28 cellular contexts compared by ENCODE assay signal in the genomic region with DNA sequence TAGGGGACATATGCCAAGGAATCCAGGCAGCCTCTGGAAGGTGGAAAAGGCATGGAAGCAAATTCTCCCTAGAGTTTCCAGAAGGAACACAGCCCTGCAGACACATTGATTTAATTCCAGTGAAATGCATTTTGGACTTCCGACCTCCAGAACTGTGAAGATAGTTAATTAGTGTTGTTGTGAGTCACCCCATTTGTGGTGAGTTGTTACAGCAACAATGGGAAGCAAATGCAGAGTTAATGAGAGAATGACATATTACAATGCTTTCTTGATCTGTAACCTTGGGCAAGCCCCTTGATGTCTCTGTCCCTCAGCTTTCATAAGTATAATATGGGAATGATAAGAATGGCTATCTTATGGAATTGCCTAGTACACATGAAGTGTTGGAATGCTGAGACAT.
"Had no signal": no experiment of that assay in that cellular context is flagged by ENCODE, and none has a peak within 500 bp of the region (broad histone marks: within the 10 kb centered on the region; RNA-seq: fewer than 3 reads in every experiment).

No MANE protein-coding gene starts in this region.

- H3K4me3 Mint-ChIP-seq: effector memory CD8-positive, alpha-beta T cell; endodermal cell; immature natural killer cell; mesothelial cell of epicardium; naive B cell; naive thymus-derived CD8-positive, alpha-beta T cell had no signal

- H3K4me2 ChIP-seq: hepatocyte had no signal

- ATAC-seq: effector memory CD8-positive, alpha-beta T cell; foreskin keratinocyte; gastroesophageal sphincter; heart left ventricle; left cardiac atrium; left lung; left ventricle myocardium superior; lower lobe of right lung; mucosa of descending colon; naive thymus-derived CD8-positive, alpha-beta T cell had no signal

- H3K27me3 ChIP-seq: colonic mucosa, dorsolateral prefrontal cortex, foreskin keratinocyte, left lung had no signal

- H3K27ac Mint-ChIP-seq: effector memory CD8-positive, alpha-beta T cell; endodermal cell; immature natural killer cell; mesothelial cell of epicardium; naive B cell; naive thymus-derived CD8-positive, alpha-beta T cell had no signal

- H3K9me3 ChIP-seq: colonic mucosa, gastroesophageal sphincter, heart left ventricle, left lung, lower lobe of right lung, mucosa of descending colon had no signal

- H3K4me1 ChIP-seq: colonic mucosa, esophagus muscularis mucosa, foreskin keratinocyte, gastroesophageal sphincter, heart left ventricle, left lung, lower lobe of right lung had no signal

- H3K36me3 Mint-ChIP-seq: immature natural killer cell; mesothelial cell of epicardium; naive B cell; naive thymus-derived CD8-positive, alpha-beta T cell had no signal

- DNase-seq: colonic mucosa; dermis blood vessel endothelial cell; dorsolateral prefrontal cortex; effector CD8-positive, alpha-beta T cell; effector memory CD8-positive, alpha-beta T cell; foreskin keratinocyte; heart left ventricle; hypothalamus; immature natural killer cell; islet precursor cell; kidney; kidney glomerular epithelial cell; left cardiac atrium; left lung; left ventricle myocardium superior; lower lobe of right lung; mesenchymal stem cell; mucosa of descending colon; naive B cell; naive thymus-derived CD8-positive, alpha-beta T cell had no signal

- H3K79me2 ChIP-seq: hepatocyte had no signal

- H3K27ac ChIP-seq: colonic mucosa, dorsolateral prefrontal cortex, epithelial cell of prostate, esophagus muscularis mucosa, foreskin keratinocyte, gastroesophageal sphincter, heart left ventricle, hepatocyte, left lung, lower lobe of right lung had no signal

- H3K4me3 ChIP-seq: colonic mucosa, dorsolateral prefrontal cortex, esophagus muscularis mucosa, gastroesophageal sphincter, heart left ventricle, hepatocyte, left lung, lower lobe of right lung, mucosa of descending colon had no signal

- H2AFZ ChIP-seq: hepatocyte had no signal

- FAIRE-seq: endometrium, frontal cortex, kidney had no signal

- H3K4me1 Mint-ChIP-seq: immature natural killer cell; naive B cell; naive thymus-derived CD8-positive, alpha-beta T cell had no signal

- H3K9me3 Mint-ChIP-seq: effector memory CD8-positive, alpha-beta T cell; endodermal cell; mesothelial cell of epicardium had no signal

- H3K36me3 ChIP-seq: colonic mucosa, esophagus muscularis mucosa, gastroesophageal sphincter, heart left ventricle, left lung, lower lobe of right lung had no signal
